ENCODE assay signal across 10 cellular contexts in genomic region chr20:63699466-63700198, GRCh38. TPM values are rescaled to one million over a fixed set of nuclear protein-coding genes. Genes with fewer than 3 reads are reported as not detected.
DNase-seq lines count a peak whose midpoint lies in the region; ATAC-seq and TF ChIP-seq lines count a peak whose summit lies in the region.
"Had no signal": no experiment of that assay in that cellular context is flagged by ENCODE, and none has a peak within 500 bp of the region (broad histone marks: within the 10 kb centered on the region; RNA-seq: fewer than 3 reads in every experiment).

No MANE protein-coding gene starts in this region.

- TF ChIP-seq CTCF in 22Rv1 (IDR thresholded peaks at IDR 0.05) (no peak), mammary epithelial cell (conservative IDR thresholded peaks at IDR 0.05 in 1 of 2, IDR thresholded peaks at IDR 0.05 in 1 of 2; ENCODE audit: extremely low read depth in 1 of 2, insufficient read depth in 1 of 2, low read depth in 1 of 2, low read length in 2 of 2) (no peak)

- H3K4me2 ChIP-seq in mammary epithelial cell (ENCODE audit: insufficient read depth, low read depth, low read length): peak overlapping the region; percentile 95
- H3K4me2 ChIP-seq in mesendoderm (ENCODE audit: low read length): no peak overlapping the region

- intact Hi-C loops in mammary epithelial cell (cut with micrococcal nuclease): loop anchor here (5.0 kb wide), 2 partner anchors 117 to 162 kb away; partner anchors contain the start of gene PTK6

- WGBS in mammary epithelial cell (ENCODE audit: low coverage, missing lambda C conversion rate): 65% methylated on average over 10 of the region's 24 CpGs
- no CpG with 5 or more reads among the region's 24 CpGs for WGBS in mesendoderm (ENCODE audit: extremely low coverage, insufficient coverage, low lambda C conversion rate)

- H3K27ac ChIP-seq in 22Rv1 (peak overlapping the region; percentile 20; the same call in 1 of the 2 replicates), mammary epithelial cell (ENCODE audit: insufficient read depth, low read depth, low read length) (peak overlapping the region; percentile 60), mesendoderm (ENCODE audit: low read depth, low read length) (no peak overlapping the region)
- H3K27ac ChIP-seq: HL-60, parathyroid adenoma had no signal

- H3K18ac ChIP-seq in mesendoderm (ENCODE audit: low read length): no peak overlapping the region

- H3K9me3 ChIP-seq in mammary epithelial cell (replicated peaks; ENCODE audit: insufficient read depth, low read length): no peaks in the 10 kb centered on the region

- no peak overlapping the region for H2AK5ac ChIP-seq in mesendoderm (ENCODE audit: low read length)

- H2BK15ac ChIP-seq in mesendoderm (replicated peaks; ENCODE audit: low read depth): no peak overlapping the region

- H3K79me2 ChIP-seq in mammary epithelial cell (ENCODE audit: insufficient read depth, low read length) (peaks cover 36% of the 10 kb centered on the region), mesendoderm (ENCODE audit: control insufficient read depth, insufficient read depth, low read length) (no peaks in the 10 kb centered on the region)

- no peaks in the 10 kb centered on the region for H3K79me1 ChIP-seq in mesendoderm (ENCODE audit: low read length)

- H3K36me3 ChIP-seq in mammary epithelial cell (ENCODE audit: insufficient read depth, low read length) (no peaks in the 10 kb centered on the region), mesendoderm (ENCODE audit: control insufficient read depth, insufficient read depth, low read length) (no peaks in the 10 kb centered on the region)

- peak overlapping the region in 1 of 3 experiments; percentile 72 for H3K4me3 ChIP-seq in mammary epithelial cell (replicated peaks in 1 of 3; ENCODE audit: insufficient read depth in 1 of 3, low read depth in 2 of 3, low read length in 3 of 3)
- no peak overlapping the region for H3K4me3 ChIP-seq in mesendoderm (ENCODE audit: low read length)

- no peaks in the 10 kb centered on the region for H3K27me3 ChIP-seq in mammary epithelial cell (ENCODE audit: insufficient read depth, low read length)
- no peaks in the 10 kb centered on the region for H3K27me3 ChIP-seq in mesendoderm (ENCODE audit: insufficient read depth, low read length, poor library complexity)

- H4K20me1 ChIP-seq in mammary epithelial cell (ENCODE audit: insufficient read depth, low read length): no peaks in the 10 kb centered on the region

- dilution Hi-C loops in mammary epithelial cell (cut with HindIII; ENCODE audit: low sequenced_read_pairs): loop anchor here (5.0 kb wide), 5 partner anchors 43 to 243 kb away; partner anchors contain the start of genes PTK6 and TPD52L2

- H3K23ac ChIP-seq in mesendoderm (ENCODE audit: low read length): no peak overlapping the region

- in situ Hi-C loops in mammary epithelial cell (cut with MboI; ENCODE audit: low sequenced_read_pairs in 2 of 2): loop anchor here in 1 of 2 donors (10.0 kb wide), 1 partner anchor 165 kb away; the partner anchor contains the start of genes ABHD16B and TPD52L2

- DNase-seq in HuH-7.5 (ENCODE audit: low spot score): peak; percentile 19
- DNase-seq in mammary epithelial cell: no peak
- DNase-seq in mesendoderm: no peak
- DNase-seq in stimulated activated naive CD4-positive, alpha-beta T cell treated with Interleukin-2 at 50 U/mL for 16 hours (lab: John Stamatoyannopoulos, UW): no peak
- DNase-seq in NCI-H82 (lab: John Stamatoyannopoulos, UW): no peak

- peaks cover 68% of the 10 kb centered on the region for H3K4me1 ChIP-seq in mammary epithelial cell (ENCODE audit: insufficient read depth, low read length)
- no peaks in the 10 kb centered on the region for H3K4me1 ChIP-seq in mesendoderm (ENCODE audit: control insufficient read depth, low read depth, low read length)
- H3K4me1 ChIP-seq: parathyroid adenoma had no signal

- H2AFZ ChIP-seq in mammary epithelial cell (ENCODE audit: low read depth, low read length): no peak overlapping the region
- H2AFZ ChIP-seq: parathyroid adenoma had no signal

- no peak overlapping the region for H4K8ac ChIP-seq in mesendoderm (ENCODE audit: low read depth, low read length)

- no peak overlapping the region for H2BK5ac ChIP-seq in mesendoderm (ENCODE audit: low read length)

- H2BK120ac ChIP-seq in mesendoderm (ENCODE audit: low read depth, low read length): no peak overlapping the region

- TSS peak; percentile 60 for BruUV-seq in mammary epithelial cell (replicated peaks; lab: Mats Ljungman, UMichigan)

- ATAC-seq in HG03108 (IDR thresholded peaks at IDR 0.05; ENCODE audit: unreplicated experiment) (no peak), GM19328 (IDR thresholded peaks at IDR 0.05; ENCODE audit: unreplicated experiment) (no peak)

- H3K56ac ChIP-seq in mesendoderm (ENCODE audit: low read length): peak overlapping the region; percentile 25

- no peak overlapping the region for H3K4ac ChIP-seq in mesendoderm (ENCODE audit: low read depth, low read length)

- no peak overlapping the region for H3K9ac ChIP-seq in mammary epithelial cell (ENCODE audit: insufficient read depth, low read length)
- no peak overlapping the region for H3K9ac ChIP-seq in mesendoderm (ENCODE audit: low read length)
- H3K9ac ChIP-seq: parathyroid adenoma had no signal

- CTCF ChIA-PET in mammary epithelial cell (lab: Charles Lee; ENCODE audit: low non-redundant PET): no interaction called here

- H4K5ac ChIP-seq in mesendoderm (ENCODE audit: low read length): no peak overlapping the region

RNA-seq across cellular contexts. Expression of gene TNFRSF6B, which starts 3.2 kb away (rescaled TPM):
- total RNA-seq in mammary epithelial cell: 10 to 100 TPM in 1 of 2 donors, 1 to 10 TPM in 1; 8.3 to 76.5 TPM
- 461 TPM for polyA plus RNA-seq in mammary epithelial cell
- 35.7 TPM for polyA minus RNA-seq in mammary epithelial cell
- 0.69 TPM for polyA plus RNA-seq in mesendoderm (2013, experiment 1 of 2)
- 0.43 TPM for polyA plus RNA-seq in mesendoderm (2013, experiment 2 of 2)

RNA-seq across cellular contexts. Expression of gene ARFRP1, which starts 8.1 kb away (rescaled TPM):
- total RNA-seq in mammary epithelial cell: 10 to 100 TPM; 28.8 to 61.1 TPM
- 35.9 TPM for polyA plus RNA-seq in mammary epithelial cell
- 31.2 TPM for polyA minus RNA-seq in mammary epithelial cell
- polyA plus RNA-seq in mesendoderm (2013, experiment 1 of 2): 6.7 TPM
- polyA plus RNA-seq in mesendoderm (2013, experiment 2 of 2): 7.2 TPM

RNA-seq across cellular contexts. Expression of gene ZGPAT, which starts 8.2 kb away (rescaled TPM):
- 10 to 100 TPM; 11.8 to 20.9 TPM for total RNA-seq in mammary epithelial cell
- 13.2 TPM for polyA plus RNA-seq in mammary epithelial cell
- polyA minus RNA-seq in mammary epithelial cell: 6.8 TPM
- 12.3 TPM for polyA plus RNA-seq in mesendoderm (2013, experiment 1 of 2)
- polyA plus RNA-seq in mesendoderm (2013, experiment 2 of 2): 12.2 TPM

RNA-seq across cellular contexts. Expression of gene LIME1, which starts 36.8 kb away (rescaled TPM):
- 1 to 10 TPM; 2.7 to 8.1 TPM for total RNA-seq in mammary epithelial cell
- polyA plus RNA-seq in mammary epithelial cell: 2.0 TPM
- polyA minus RNA-seq in mammary epithelial cell: not detected
- polyA plus RNA-seq in mesendoderm (2013, experiment 1 of 2): 1.0 TPM
- polyA plus RNA-seq in mesendoderm (2013, experiment 2 of 2): 1.1 TPM

RNA-seq across cellular contexts. Expression of gene SLC2A4RG, which starts 39.9 kb away (rescaled TPM):
- total RNA-seq in mammary epithelial cell: 100 to 1,000 TPM in 1 of 2 donors, 10 to 100 TPM in 1; 35.8 to 101 TPM
- polyA plus RNA-seq in mammary epithelial cell: 35.8 TPM
- polyA minus RNA-seq in mammary epithelial cell: 15.7 TPM
- polyA plus RNA-seq in mesendoderm (2013, experiment 1 of 2): 23.0 TPM
- 23.0 TPM for polyA plus RNA-seq in mesendoderm (2013, experiment 2 of 2)
